Comparison of ENCODE assay signal across 11 cellular contexts in the genomic region with DNA sequence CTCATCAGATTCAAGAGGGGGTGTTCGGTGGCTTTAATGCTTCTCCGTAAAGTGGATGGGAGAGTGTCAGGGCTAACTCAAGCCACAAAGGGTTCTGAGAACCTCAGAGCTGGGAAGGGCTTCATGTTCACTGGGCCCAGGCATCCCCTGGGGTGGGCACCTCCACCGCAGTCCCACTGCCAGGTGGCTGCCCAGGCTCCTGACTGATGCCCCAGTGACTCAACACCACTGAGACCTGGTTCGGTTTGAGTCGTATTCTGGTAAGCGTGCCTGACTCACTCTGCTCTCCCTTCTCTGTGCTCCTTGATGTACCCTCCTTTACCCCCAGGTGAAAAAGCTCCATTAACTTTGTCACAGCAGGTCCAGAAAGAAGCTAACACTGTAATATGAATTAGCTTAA.
DNase-seq lines count a peak whose midpoint lies in the region; ATAC-seq and TF ChIP-seq lines count a peak whose summit lies in the region.
"Had no signal": no experiment of that assay in that cellular context is flagged by ENCODE, and none has a peak within 500 bp of the region (broad histone marks: within the 10 kb centered on the region; RNA-seq: fewer than 3 reads in every experiment).

No MANE protein-coding gene starts in this region.

- no peak overlapping the region for H3K14ac ChIP-seq in trophoblast cell (ENCODE audit: low read length)

- H3K9me3 ChIP-seq in breast epithelium, result no peaks in the 10 kb centered on the region
- peaks cover 3% of the 10 kb centered on the region for H3K9me3 ChIP-seq in trophoblast cell (ENCODE audit: insufficient read depth, low read depth, low read length)
- H3K9me3 ChIP-seq in lower lobe of right lung, result no peaks in the 10 kb centered on the region

- no peaks in the 10 kb centered on the region for H3K4me1 ChIP-seq in breast epithelium
- peaks cover 3 to 11% of the 10 kb centered on the region in 2 experiments for H3K4me1 ChIP-seq in trophoblast cell (ENCODE audit: control insufficient read depth in 1 of 2, insufficient read depth in 2 of 2, low read length in 2 of 2)
- peaks cover 38% of the 10 kb centered on the region for H3K4me1 ChIP-seq in lower lobe of right lung

- no peak for TF ChIP-seq POLR2A in breast epithelium (IDR thresholded peaks at IDR 0.05)

- H2BK120ac ChIP-seq in trophoblast cell (ENCODE audit: insufficient read depth, low read length, poor library complexity), result no peak overlapping the region

- H3K4me3 ChIP-seq in breast epithelium (no peak overlapping the region), trophoblast cell (ENCODE audit: low read depth, low read length) (no peak overlapping the region), lower lobe of right lung (no peak overlapping the region)

- no peak for ATAC-seq in GM19023 (IDR thresholded peaks at IDR 0.05; ENCODE audit: unreplicated experiment)
- ATAC-seq in Right ventricle myocardium superior (ENCODE audit: poor library complexity), result no peak
- ATAC-seq in lower lobe of right lung, result no peak
- ATAC-seq in HG03045 (IDR thresholded peaks at IDR 0.05; ENCODE audit: unreplicated experiment), result no peak

- no CpG with 5 or more reads among the region's 6 CpGs for WGBS in trophoblast cell (ENCODE audit: extremely low coverage, insufficient coverage, insufficient read length)

- CTCF ChIA-PET in MCF 10A (lab: Yijun Ruan, JAX), result interaction anchor here (0.6 kb wide), 1 partner anchor 730 kb away, joined by 3 read pairs; no protein-coding TSS in a partner anchor

- H3K36me3 Mint-ChIP-seq in MCF 10A (ENCODE audit: insufficient read depth, unreplicated experiment), result peaks cover 6% of the 10 kb centered on the region

- no peak overlapping the region for H2AK5ac ChIP-seq in trophoblast cell (ENCODE audit: low read length)

- no peak overlapping the region for H3K18ac ChIP-seq in trophoblast cell (ENCODE audit: low read length)

- intact Hi-C loops in MCF 10A (cut with micrococcal nuclease) (no loop called here), breast epithelium (cut with DNase I; ENCODE audit: low total_unique reads) (no loop called here), Right ventricle myocardium superior (cut with DNase I) (no loop called here), lower lobe of right lung (cut with DNase I) (no loop called here)

- peaks cover 23% of the 10 kb centered on the region for H3K4me1 Mint-ChIP-seq in MCF 10A (ENCODE audit: insufficient read depth, unreplicated experiment)

- TF ChIP-seq CTCF in MCF 10A (IDR thresholded peaks at IDR 0.05; ENCODE audit: unreplicated experiment), result no peak
- no peak for TF ChIP-seq CTCF in breast epithelium (IDR thresholded peaks at IDR 0.05)
- TF ChIP-seq CTCF in lower lobe of right lung (IDR thresholded peaks at IDR 0.05), result no peak

- no peak overlapping the region for H2BK12ac ChIP-seq in trophoblast cell (ENCODE audit: low read length)

- no peaks in the 10 kb centered on the region for H3K27me3 Mint-ChIP-seq in MCF 10A (ENCODE audit: insufficient read depth, unreplicated experiment)
- H3K27me3 Mint-ChIP-seq: IgD-negative memory B cell had no signal

- no peak overlapping the region for H3K9ac ChIP-seq in trophoblast cell (ENCODE audit: low read length)

- DNase-seq in MCF 10A (ENCODE audit: unreplicated experiment) (peak; percentile 18), breast epithelium (ENCODE audit: low spot score in 2 of 2) (no peak), trophoblast cell (no peak), Right ventricle myocardium superior (no peak), lower lobe of right lung (no peak)
- DNase-seq in activated T-helper 9 cell treated with anti-CD3 and anti-CD28 coated beads, Interleukin-2, amount 50 U/mL, for 16 hours (ENCODE audit: low read depth), result peak; percentile 68
- DNase-seq: hippocampal formation, NCI-H524 had no signal

- H3K79me1 ChIP-seq in trophoblast cell (ENCODE audit: low read length), result no peaks in the 10 kb centered on the region

- H2BK5ac ChIP-seq in trophoblast cell (ENCODE audit: low read depth, low read length, poor library complexity), result no peak overlapping the region

- no peak overlapping the region for H3K4ac ChIP-seq in trophoblast cell (ENCODE audit: low read depth, low read length)

- no peak overlapping the region for H4K12ac ChIP-seq in trophoblast cell (ENCODE audit: low read depth, low read length)

- no peak overlapping the region for H3K4me2 ChIP-seq in trophoblast cell (ENCODE audit: low read length)

- H3K27me3 ChIP-seq in breast epithelium (no peaks in the 10 kb centered on the region), trophoblast cell (ENCODE audit: insufficient read depth, low read length) (no peaks in the 10 kb centered on the region), lower lobe of right lung (ENCODE audit: low read depth) (no peaks in the 10 kb centered on the region)

- no peak overlapping the region for H3K27ac Mint-ChIP-seq in MCF 10A (ENCODE audit: low read depth, unreplicated experiment)

- H3K9me3 Mint-ChIP-seq in MCF 10A (ENCODE audit: unreplicated experiment), result peaks cover 7% of the 10 kb centered on the region

- POLR2A ChIA-PET in MCF 10A (lab: Yijun Ruan, JAX), result interaction anchor here (0.6 kb wide), 1 partner anchor 50 kb away, joined by 4 read pairs; no protein-coding TSS in a partner anchor

- BruUV-seq in MCF 10A (replicated peaks; lab: Mats Ljungman, UMichigan), result no TSS peak

- H3K27ac ChIP-seq in breast epithelium (no peak overlapping the region), trophoblast cell (ENCODE audit: low read depth, low read length) (no peak overlapping the region), lower lobe of right lung (no peak overlapping the region)

- peak overlapping the region; percentile 27 for H3K23ac ChIP-seq in trophoblast cell (ENCODE audit: low read length)

- no peak overlapping the region for H2AFZ ChIP-seq in trophoblast cell (ENCODE audit: insufficient read depth, low read length, poor library complexity)

- no peaks in the 10 kb centered on the region for H3K36me3 ChIP-seq in breast epithelium
- H3K36me3 ChIP-seq in trophoblast cell (ENCODE audit: control insufficient read depth in 1 of 2, insufficient read depth in 2 of 2, low read length in 2 of 2), result no peaks in the 10 kb centered on the region
- no peaks in the 10 kb centered on the region for H3K36me3 ChIP-seq in lower lobe of right lung

- no peak overlapping the region for H3K4me3 Mint-ChIP-seq in MCF 10A (ENCODE audit: unreplicated experiment)

- no peaks in the 10 kb centered on the region for H3K79me2 ChIP-seq in trophoblast cell (ENCODE audit: control insufficient read depth, insufficient read depth, low read length, poor library complexity)

- H4K91ac ChIP-seq in trophoblast cell (ENCODE audit: low read depth, low read length), result no peak overlapping the region

- no peak overlapping the region for H4K8ac ChIP-seq in trophoblast cell (ENCODE audit: low read depth, low read length)

Comparison
In these comparisons a context has a peak if more than half of its experiments do, and no peak if none do; other contexts are left out.
1. DNase-seq: peak in MCF 10A (single experiment) and activated T-helper 9 cell treated with anti-CD3 and anti-CD28 coated beads, Interleukin-2, amount 50 U/mL, for 16 hours (single experiment); none in breast epithelium (0 of 2), trophoblast cell (0 of 2), Right ventricle myocardium superior (single experiment) and lower lobe of right lung (single experiment).